In the genomic region with DNA sequence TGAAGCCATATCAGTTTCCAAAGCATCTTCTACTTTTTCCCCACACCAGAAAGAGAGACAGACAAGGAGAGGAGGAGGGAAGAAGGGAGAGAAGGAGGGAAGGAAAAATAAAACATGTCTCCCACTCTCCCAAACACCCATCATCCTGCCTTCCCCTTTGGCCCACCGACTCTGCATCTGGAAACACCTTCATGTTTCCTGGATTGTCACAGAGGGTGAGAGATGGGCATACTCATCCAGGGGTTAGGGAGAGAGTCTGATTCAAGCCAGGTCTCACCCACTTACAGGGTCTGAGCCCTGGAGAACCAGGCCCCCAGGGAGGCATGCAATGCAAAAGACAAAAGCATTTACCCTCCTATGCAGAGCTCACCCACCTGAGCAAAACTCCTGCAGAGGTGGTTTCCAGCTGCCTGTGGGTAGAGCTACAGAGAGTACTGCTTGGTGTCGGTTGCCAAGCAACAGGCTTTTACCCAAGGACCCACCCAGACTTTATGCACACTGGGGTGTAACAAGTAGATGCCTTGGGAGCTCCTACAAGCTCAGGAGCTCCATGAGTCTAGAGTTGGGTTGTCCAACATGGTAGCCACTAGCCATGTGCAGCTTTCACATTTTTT, we compare ENCODE assay signal across 26 cellular contexts.
"Had no signal": no experiment of that assay in that cellular context is flagged by ENCODE, and none has a peak within 500 bp of the region (broad histone marks: within the 10 kb centered on the region; RNA-seq: fewer than 3 reads in every experiment).

No MANE protein-coding gene starts in this region.

- DNase-seq: activated CD4-positive, alpha-beta T cell treated with anti-CD3 and anti-CD28 coated beads, Interleukin-2, amount 10 ng/mL, durations not matched to agents 7 days and 5 days; activated CD4-positive, CD25-positive, alpha-beta regulatory T cell treated with anti-CD3 and anti-CD28 coated beads, Interleukin-2, amount 50 U/mL, for 72 hours; activated CD8-positive, alpha-beta memory T cell treated with anti-CD3 and anti-CD28 coated beads, Interleukin-2, amount 10 ng/mL, durations not matched to agents 7 days and 5 days; activated CD8-positive, alpha-beta T cell treated with anti-CD3 and anti-CD28 coated beads for 36 hours; activated effector memory CD4-positive, alpha-beta T cell treated with anti-CD3 and anti-CD28 coated beads, Interleukin-2, amount 50 U/mL, for 16 hours; activated naive CD4-positive, alpha-beta T cell treated with anti-CD3 and anti-CD28 coated beads, Interleukin-2, amount 10 ng/mL, durations not matched to agents 7 days and 5 days; activated T-cell treated with anti-CD3 and anti-CD28 coated beads for 4 hours; amygdala; effector CD4-positive, alpha-beta T cell; foreskin fibroblast; left colon; right lobe of liver; stimulated activated CD4-positive, alpha-beta T cell treated with anti-CD3 and anti-CD28 coated beads, Interleukin-2, amount 100 ng/mL, for 24 hours; stomach; transverse colon; uterus; WERI-Rb-1 had no signal

- H2AFZ ChIP-seq: parathyroid adenoma had no signal

- H3K27me3 ChIP-seq: right lobe of liver, stomach, transverse colon, uterus had no signal

- H3K27me3 Mint-ChIP-seq: activated CD8-positive, alpha-beta T cell treated with anti-CD3 and anti-CD28 coated beads for 36 hours; dendritic cell treated with granulocyte-macrophage colony-stimulating factor and Interleukin-4, amounts not matched to agents 40 ng/mL and 50 ng/mL, for 4 days; natural killer cell treated with Interleukin-12 subunit alpha and Interleukin-12 subunit beta and Interleukin-15 and Interleukin-18, amount 100 ng/mL, for 72 hours had no signal

- FAIRE-seq: bronchial epithelial cell, endometrium, keratinocyte had no signal

- H3K4me1 ChIP-seq: parathyroid adenoma, right lobe of liver, stomach, transverse colon, uterus had no signal

- H3K9me3 Mint-ChIP-seq: activated CD4-positive, alpha-beta T cell treated with anti-CD3 and anti-CD28 coated beads, Interleukin-2, amount 10 ng/mL, durations not matched to agents 7 days and 5 days; activated CD8-positive, alpha-beta T cell treated with anti-CD3 and anti-CD28 coated beads for 36 hours; activated naive CD4-positive, alpha-beta T cell treated with anti-CD3 and anti-CD28 coated beads, Interleukin-2, amount 10 ng/mL, durations not matched to agents 7 days and 5 days; dendritic cell treated with granulocyte-macrophage colony-stimulating factor and Interleukin-4, amounts not matched to agents 40 ng/mL and 50 ng/mL, for 4 days; natural killer cell treated with Interleukin-12 subunit alpha and Interleukin-12 subunit beta and Interleukin-15 and Interleukin-18, amount 100 ng/mL, for 72 hours; stimulated activated effector memory CD8-positive, alpha-beta T cell treated with anti-CD3 and anti-CD28 coated beads, Interleukin-12 subunit alpha, Interleukin-12 subunit beta, amount 100 ng/mL, for 72 hours had no signal

- H3K36me3 Mint-ChIP-seq: activated CD8-positive, alpha-beta memory T cell treated with anti-CD3 and anti-CD28 coated beads, Interleukin-2, amount 10 ng/mL, durations not matched to agents 7 days and 5 days; activated naive CD4-positive, alpha-beta T cell treated with anti-CD3 and anti-CD28 coated beads, Interleukin-2, amount 10 ng/mL, durations not matched to agents 7 days and 5 days; memory B cell; natural killer cell treated with Interleukin-12 subunit alpha and Interleukin-12 subunit beta and Interleukin-15 and Interleukin-18, amount 100 ng/mL, for 72 hours; stimulated activated effector memory CD8-positive, alpha-beta T cell treated with anti-CD3 and anti-CD28 coated beads, Interleukin-12 subunit alpha, Interleukin-12 subunit beta, amount 100 ng/mL, for 72 hours had no signal

- H3K4me1 Mint-ChIP-seq: activated CD4-positive, alpha-beta T cell treated with anti-CD3 and anti-CD28 coated beads, Interleukin-2, amount 10 ng/mL, durations not matched to agents 7 days and 5 days; activated CD8-positive, alpha-beta memory T cell treated with anti-CD3 and anti-CD28 coated beads, Interleukin-2, amount 10 ng/mL, durations not matched to agents 7 days and 5 days; activated naive CD4-positive, alpha-beta T cell treated with anti-CD3 and anti-CD28 coated beads, Interleukin-2, amount 10 ng/mL, durations not matched to agents 7 days and 5 days; memory B cell; stimulated activated effector memory CD8-positive, alpha-beta T cell treated with anti-CD3 and anti-CD28 coated beads, Interleukin-12 subunit alpha, Interleukin-12 subunit beta, amount 100 ng/mL, for 72 hours had no signal

- H3K36me3 ChIP-seq: right lobe of liver, transverse colon, uterus, WERI-Rb-1 had no signal

- H3K79me2 ChIP-seq: parathyroid adenoma had no signal

- H3K27ac ChIP-seq: parathyroid adenoma, right lobe of liver, skin epidermis, stomach, transverse colon, uterus, WERI-Rb-1 had no signal

- H3K9me3 ChIP-seq: right lobe of liver, stomach, transverse colon, uterus had no signal

- H3K4me3 ChIP-seq: right lobe of liver, skin epidermis, stomach, transverse colon, uterus had no signal

- ATAC-seq: activated CD8-positive, alpha-beta memory T cell treated with anti-CD3 and anti-CD28 coated beads, Interleukin-2, amount 10 ng/mL, durations not matched to agents 7 days and 5 days; activated CD8-positive, alpha-beta T cell treated with anti-CD3 and anti-CD28 coated beads for 36 hours; left colon; natural killer cell treated with Interleukin-12 subunit alpha and Interleukin-12 subunit beta and Interleukin-15 and Interleukin-18, amount 100 ng/mL, for 72 hours; right lobe of liver; stimulated activated effector memory CD8-positive, alpha-beta T cell treated with anti-CD3 and anti-CD28 coated beads, Interleukin-12 subunit alpha, Interleukin-12 subunit beta, amount 100 ng/mL, for 72 hours had no signal

- H3K9ac ChIP-seq: parathyroid adenoma had no signal

- H3K27ac Mint-ChIP-seq: activated CD4-positive, alpha-beta T cell treated with anti-CD3 and anti-CD28 coated beads, Interleukin-2, amount 10 ng/mL, durations not matched to agents 7 days and 5 days; activated CD8-positive, alpha-beta memory T cell treated with anti-CD3 and anti-CD28 coated beads, Interleukin-2, amount 10 ng/mL, durations not matched to agents 7 days and 5 days; activated CD8-positive, alpha-beta T cell treated with anti-CD3 and anti-CD28 coated beads for 36 hours; activated naive CD4-positive, alpha-beta T cell treated with anti-CD3 and anti-CD28 coated beads, Interleukin-2, amount 10 ng/mL, durations not matched to agents 7 days and 5 days; dendritic cell treated with granulocyte-macrophage colony-stimulating factor and Interleukin-4, amounts not matched to agents 40 ng/mL and 50 ng/mL, for 4 days; memory B cell; natural killer cell treated with Interleukin-12 subunit alpha and Interleukin-12 subunit beta and Interleukin-15 and Interleukin-18, amount 100 ng/mL, for 72 hours; stimulated activated effector memory CD8-positive, alpha-beta T cell treated with anti-CD3 and anti-CD28 coated beads, Interleukin-12 subunit alpha, Interleukin-12 subunit beta, amount 100 ng/mL, for 72 hours had no signal

- H3K4me3 Mint-ChIP-seq: activated CD4-positive, alpha-beta T cell treated with anti-CD3 and anti-CD28 coated beads, Interleukin-2, amount 10 ng/mL, durations not matched to agents 7 days and 5 days; activated CD8-positive, alpha-beta memory T cell treated with anti-CD3 and anti-CD28 coated beads, Interleukin-2, amount 10 ng/mL, durations not matched to agents 7 days and 5 days; activated CD8-positive, alpha-beta T cell treated with anti-CD3 and anti-CD28 coated beads for 36 hours; activated naive CD4-positive, alpha-beta T cell treated with anti-CD3 and anti-CD28 coated beads, Interleukin-2, amount 10 ng/mL, durations not matched to agents 7 days and 5 days; dendritic cell treated with granulocyte-macrophage colony-stimulating factor and Interleukin-4, amounts not matched to agents 40 ng/mL and 50 ng/mL, for 4 days; memory B cell; natural killer cell treated with Interleukin-12 subunit alpha and Interleukin-12 subunit beta and Interleukin-15 and Interleukin-18, amount 100 ng/mL, for 72 hours; stimulated activated effector memory CD8-positive, alpha-beta T cell treated with anti-CD3 and anti-CD28 coated beads, Interleukin-12 subunit alpha, Interleukin-12 subunit beta, amount 100 ng/mL, for 72 hours had no signal
